ENCODE assay signal across 2 cellular contexts in genomic region chr20:53016534-53017042, GRCh38.
TF ChIP-seq lines count a peak whose summit lies in the region.

No MANE protein-coding gene starts in this region.

TF ChIP-seq in HepG2, 621 proteins besides CTCF, POLR2A, EP300 and RAD21:
- TF ChIP-seq ZSCAN20 (CRISPR knock-in tag; IDR thresholded peaks at IDR 0.05; ENCODE audit: borderline replicate concordance) (no peak), RBM39 (IDR thresholded peaks at IDR 0.05; ENCODE audit: low read depth, low read length, poor library complexity, severe bottlenecking) (no peak), MAFK (conservative IDR thresholded peaks at IDR 0.05 in 1 of 2, IDR thresholded peaks at IDR 0.05 in 1 of 2; ENCODE audit: low read length in 2 of 2) (peak; percentile 94 to 96), ZNF12 (CRISPR knock-in tag; IDR thresholded peaks at IDR 0.05) (peak; percentile 94), RARG (CRISPR knock-in tag; IDR thresholded peaks at IDR 0.05; ENCODE audit: low read depth) (no peak), MAFF (IDR thresholded peaks at IDR 0.05; ENCODE audit: low read depth, low read length) (peak; percentile 93), EZH2 (conservative IDR thresholded peaks at IDR 0.05; ENCODE audit: low read depth, low read length) (no peak), TERF1 (CRISPR knock-in tag; IDR thresholded peaks at IDR 0.05) (no peak)

TF ChIP-seq in K562, 482 proteins besides CTCF, POLR2A, EP300 and RAD21:
- TF ChIP-seq THRB (CRISPR knock-in tag; conservative IDR thresholded peaks at IDR 0.05) (no peak), MAFK (IDR thresholded peaks at IDR 0.05; ENCODE audit: low read length) (peak; percentile 37; the same call in 1 of the 2 replicates), MAFF (IDR thresholded peaks at IDR 0.05; ENCODE audit: low read length) (peak; percentile 33; the same call in 1 of the 2 replicates), ZNF431 (CRISPR knock-in tag; IDR thresholded peaks at IDR 0.05) (no peak), C11orf30 (IDR thresholded peaks at IDR 0.05; ENCODE audit: low read depth) (peak; percentile 18; the same call in 1 of the 2 replicates), ZNF316 (IDR thresholded peaks at IDR 0.05) (peak; percentile 56; the same call in 1 of the 2 replicates)
